In genomic region chr4:78777556-78777900, GRCh38 we compare ENCODE assay signal across 8 cellular contexts. TPM values are rescaled to one million over a fixed set of nuclear protein-coding genes. Genes with fewer than 3 reads are reported as not detected.
DNase-seq lines count a peak whose midpoint lies in the region; ATAC-seq, FAIRE-seq and TF ChIP-seq lines count a peak whose summit lies in the region.

No MANE protein-coding gene starts in this region.

- no peaks in the 10 kb centered on the region for H3K9me3 Mint-ChIP-seq in activated T-cell treated with anti-CD3 and anti-CD28 coated beads, Interleukin-2, amount 50 U/mL, for 24 hours

- H3K36me3 ChIP-seq in adipocyte (ENCODE audit: control insufficient read depth, insufficient read depth, low read length, severe bottlenecking) (peaks cover 3% of the 10 kb centered on the region), right lobe of liver (no peaks in the 10 kb centered on the region), thyroid gland (no peaks in the 10 kb centered on the region)

- no peaks in the 10 kb centered on the region for H3K27me3 Mint-ChIP-seq in activated T-cell treated with anti-CD3 and anti-CD28 coated beads, Interleukin-2, amount 50 U/mL, for 24 hours

- peak overlapping the region; percentile 88 for H3K4me3 Mint-ChIP-seq in activated T-cell treated with anti-CD3 and anti-CD28 coated beads, Interleukin-2, amount 50 U/mL, for 24 hours

- TF ChIP-seq POLR2A in right lobe of liver (IDR thresholded peaks at IDR 0.05) (no peak), thyroid gland (IDR thresholded peaks at IDR 0.05) (no peak), H54 (IDR thresholded peaks at IDR 0.05; ENCODE audit: low read depth, low read length) (no peak)

- peak overlapping the region; percentile 90 for H3K4me3 ChIP-seq in adipocyte (ENCODE audit: low read length)
- H3K4me3 ChIP-seq in right lobe of liver: peak overlapping the region; percentile 72 to 84 (median 81)
- peak overlapping the region in 2 of 3 donors; percentile 68 to 79 for H3K4me3 ChIP-seq in thyroid gland (replicated peaks in 1 of 3)

- 20% methylated on average over 7 of the region's 7 CpGs for WGBS in right lobe of liver (ENCODE audit: insufficient coverage, low coverage, low lambda C conversion rate, missing lambda C conversion rate)
- WGBS in thyroid gland, 2 donors: 32 to 36% methylated on average over 7 of the region's 7 CpGs

- H3K9me3 ChIP-seq in adipocyte (ENCODE audit: control insufficient read depth, low read length) (no peaks in the 10 kb centered on the region), right lobe of liver (no peaks in the 10 kb centered on the region), thyroid gland (no peaks in the 10 kb centered on the region)

- H3K4me1 ChIP-seq in adipocyte (ENCODE audit: control insufficient read depth, insufficient read depth, low read length): peaks cover 26% of the 10 kb centered on the region
- H3K4me1 ChIP-seq in right lobe of liver: peaks cover 0 to 16% (median 4%) of the 10 kb centered on the region in 4 donors
- peaks cover 27 to 32% of the 10 kb centered on the region in 2 donors for H3K4me1 ChIP-seq in thyroid gland

- peaks cover 29% of the 10 kb centered on the region for H3K4me1 Mint-ChIP-seq in activated T-cell treated with anti-CD3 and anti-CD28 coated beads, Interleukin-2, amount 50 U/mL, for 24 hours (ENCODE audit: low read depth)

- H3K27ac ChIP-seq in right lobe of liver: peak overlapping the region; percentile 97 to 100 (median 98)
- peak overlapping the region; percentile 98 to 99 (median 98) for H3K27ac ChIP-seq in thyroid gland

- intact Hi-C loops in right lobe of liver (cut with DNase I) (no loop called here), thyroid gland (cut with DNase I) (loop anchor here (5.0 kb wide), 1 partner anchor 160 kb away; no protein-coding TSS in a partner anchor)

- no peak for ATAC-seq in right lobe of liver

- H3K27ac Mint-ChIP-seq in activated T-cell treated with anti-CD3 and anti-CD28 coated beads, Interleukin-2, amount 50 U/mL, for 24 hours: no peak overlapping the region

- peaks cover 9% of the 10 kb centered on the region for H3K36me3 Mint-ChIP-seq in activated T-cell treated with anti-CD3 and anti-CD28 coated beads, Interleukin-2, amount 50 U/mL, for 24 hours (ENCODE audit: low read depth)

- H3K27me3 ChIP-seq in adipocyte (replicated peaks; ENCODE audit: control insufficient read depth, insufficient read depth, low read length) (no peaks in the 10 kb centered on the region), right lobe of liver (no peaks in the 10 kb centered on the region), thyroid gland (no peaks in the 10 kb centered on the region)

- H3K9ac ChIP-seq in adipocyte (ENCODE audit: low read length): peak overlapping the region; percentile 98

- FAIRE-seq in H54 (lab: Jason Lieb, UNC): no peak

- DNase-seq in activated T-cell treated with anti-CD3 and anti-CD28 coated beads, Interleukin-2, amount 50 U/mL, for 24 hours: no peak
- no peak for DNase-seq in activated T-cell treated with anti-CD3 and anti-CD28 coated beads, Interleukin-2, amount 50 U/mL, for 48 hours
- DNase-seq in adipocyte (ENCODE audit: low read depth): no peak
- no peak for DNase-seq in right lobe of liver
- no peak for DNase-seq in thyroid gland
- DNase-seq in iPS-NIHi7 (ENCODE audit: extremely low spot score): no peak
- no peak for DNase-seq in NCI-H1092 (lab: John Stamatoyannopoulos, UW)
- DNase-seq in H54 (ENCODE audit: insufficient read length, low spot score): no peak

- TF ChIP-seq CTCF in right lobe of liver (IDR thresholded peaks at IDR 0.05) (no peak), thyroid gland (IDR thresholded peaks at IDR 0.05) (no peak)

RNA-seq across cellular contexts. Expression of gene BMP2K, which starts 1.4 kb away (rescaled TPM):
- 10 to 100 TPM; 13.1 to 23.3 (median 18.2) TPM for total RNA-seq in right lobe of liver
- total RNA-seq in thyroid gland: 10 to 100 TPM; 63.8 to 69.2 (median 64.3) TPM
